In genomic region chr10:127579640-127580039, GRCh38 we compare ENCODE assay signal across 34 cellular contexts. TPM values are rescaled to one million over a fixed set of nuclear protein-coding genes. Genes with fewer than 3 reads are reported as not detected.
"Had no signal": no experiment of that assay in that cellular context is flagged by ENCODE, and none has a peak within 500 bp of the region (broad histone marks: within the 10 kb centered on the region; RNA-seq: fewer than 3 reads in every experiment).

No MANE protein-coding gene starts in this region.

- H3K27me3 Mint-ChIP-seq: activated CD4-positive, alpha-beta T cell treated with anti-CD3 and anti-CD28 coated beads, Interleukin-2, amount 10 ng/mL, durations not matched to agents 7 days and 5 days; activated naive CD4-positive, alpha-beta T cell treated with anti-CD3 and anti-CD28 coated beads, Interleukin-2, amount 10 ng/mL, durations not matched to agents 7 days and 5 days; activated naive CD8-positive, alpha-beta T cell had no signal

- DNase-seq: activated CD4-positive, alpha-beta T cell treated with anti-CD3 and anti-CD28 coated beads for 36 hours; activated CD4-positive, alpha-beta T cell treated with anti-CD3 and anti-CD28 coated beads, Interleukin-2, amount 10 ng/mL, durations not matched to agents 7 days and 5 days; activated CD4-positive, alpha-beta T cell treated with anti-CD3 and anti-CD28 coated beads, Interleukin-2, amount 50 U/mL, for 48 hours; activated CD8-positive, alpha-beta memory T cell treated with anti-CD3 and anti-CD28 coated beads, Interleukin-2, amount 50 U/mL, for 4 hours; activated naive CD4-positive, alpha-beta T cell treated with anti-CD3 and anti-CD28 coated beads, Interleukin-2, amount 10 ng/mL, durations not matched to agents 7 days and 5 days; activated naive CD8-positive, alpha-beta T cell treated with anti-CD3 and anti-CD28 coated beads, Interleukin-2, amount 50 U/mL, for 24 hours; activated T-cell treated with anti-CD3 and anti-CD28 coated beads for 4 hours; activated T-cell treated with anti-CD3 and anti-CD28 coated beads, Interleukin-2, amount 50 U/mL, for 4 hours; anterior cingulate cortex; brain microvascular endothelial cell; central memory CD4-positive, alpha-beta T cell; Kasumi-1; KG1; MG63; NCI-H1048; NCI-H1105 treated with DMSO at 0.1 percent for 48 hours; NCI-H1436; NCI-H1694 treated with DMSO at 0.1 percent for 48 hours; NCI-H2029; NCI-H345; NCI-H510A; NCI-H526; NCI-H748 treated with DMSO at 0.1 percent for 48 hours; NK-92 treated with Interleukin-12 subunit alpha and Interleukin-12 subunit beta, amount 100 ng/mL, for 24 hours; PC-3; Peyer's patch; SJCRH30 had no signal

- H3K4me3 ChIP-seq: MG63, Peyer's patch, SJCRH30, SK-N-MC had no signal

- H3K4me1 Mint-ChIP-seq: activated CD4-positive, alpha-beta T cell treated with anti-CD3 and anti-CD28 coated beads for 36 hours; activated CD4-positive, alpha-beta T cell treated with anti-CD3 and anti-CD28 coated beads, Interleukin-2, amount 10 ng/mL, durations not matched to agents 7 days and 5 days; activated naive CD4-positive, alpha-beta T cell treated with anti-CD3 and anti-CD28 coated beads, Interleukin-2, amount 10 ng/mL, durations not matched to agents 7 days and 5 days; activated naive CD8-positive, alpha-beta T cell treated with anti-CD3 and anti-CD28 coated beads, Interleukin-2, amount 50 U/mL, for 24 hours; WTC11 had no signal

- H3K27ac Mint-ChIP-seq: activated CD4-positive, alpha-beta T cell treated with anti-CD3 and anti-CD28 coated beads for 36 hours; activated CD4-positive, alpha-beta T cell treated with anti-CD3 and anti-CD28 coated beads, Interleukin-2, amount 10 ng/mL, durations not matched to agents 7 days and 5 days; activated naive CD4-positive, alpha-beta T cell treated with anti-CD3 and anti-CD28 coated beads, Interleukin-2, amount 10 ng/mL, durations not matched to agents 7 days and 5 days; activated naive CD8-positive, alpha-beta T cell; activated naive CD8-positive, alpha-beta T cell treated with anti-CD3 and anti-CD28 coated beads, Interleukin-2, amount 50 U/mL, for 24 hours; activated T-helper 1 cell treated with anti-CD3 and anti-CD28 coated beads, Interleukin-12 subunit alpha, Interleukin-12 subunit beta, Interleukin-2, Interleukin-4 antibody, amounts not matched to agents 30 ng/mL and 10 ng/mL and 1 ng/mL, durations not matched to agents 14 hours and 24 hours and 36 hours; T-helper 1 cell treated with Interleukin-12 subunit alpha and Interleukin-12 subunit beta and Interleukin-4 antibody, amounts not matched to agents 30 μg/mL and 1 μg/mL, for 36 hours; T-helper 2 cell treated with Interferon-gamma antibody and Interleukin-4, amounts not matched to agents 5 μg/mL and 100 μg/mL, for 36 hours; WTC11 had no signal

- H3K36me3 Mint-ChIP-seq: activated naive CD4-positive, alpha-beta T cell treated with anti-CD3 and anti-CD28 coated beads, Interleukin-2, amount 10 ng/mL, durations not matched to agents 7 days and 5 days; activated naive CD8-positive, alpha-beta T cell; WTC11 had no signal

- H3K9me3 Mint-ChIP-seq: activated CD4-positive, alpha-beta T cell treated with anti-CD3 and anti-CD28 coated beads, Interleukin-2, amount 10 ng/mL, durations not matched to agents 7 days and 5 days; activated naive CD4-positive, alpha-beta T cell treated with anti-CD3 and anti-CD28 coated beads, Interleukin-2, amount 10 ng/mL, durations not matched to agents 7 days and 5 days; activated T-cell treated with anti-CD3 and anti-CD28 coated beads, Interleukin-2, amount 50 U/mL, for 4 hours; activated T-helper 1 cell treated with anti-CD3 and anti-CD28 coated beads, Interleukin-12 subunit alpha, Interleukin-12 subunit beta, Interleukin-2, Interleukin-4 antibody, amounts not matched to agents 30 ng/mL and 10 ng/mL and 1 ng/mL, durations not matched to agents 14 hours and 24 hours and 36 hours; T-helper 1 cell treated with Interleukin-12 subunit alpha and Interleukin-12 subunit beta and Interleukin-4 antibody, amounts not matched to agents 30 μg/mL and 1 μg/mL, for 36 hours; T-helper 2 cell treated with Interferon-gamma antibody and Interleukin-4, amounts not matched to agents 5 μg/mL and 100 μg/mL, for 36 hours; WTC11 had no signal

- H3K4me3 Mint-ChIP-seq: activated CD4-positive, alpha-beta T cell treated with anti-CD3 and anti-CD28 coated beads for 36 hours; activated CD4-positive, alpha-beta T cell treated with anti-CD3 and anti-CD28 coated beads, Interleukin-2, amount 10 ng/mL, durations not matched to agents 7 days and 5 days; activated naive CD4-positive, alpha-beta T cell treated with anti-CD3 and anti-CD28 coated beads, Interleukin-2, amount 10 ng/mL, durations not matched to agents 7 days and 5 days; activated naive CD8-positive, alpha-beta T cell; activated naive CD8-positive, alpha-beta T cell treated with anti-CD3 and anti-CD28 coated beads, Interleukin-2, amount 50 U/mL, for 24 hours; activated T-cell treated with anti-CD3 and anti-CD28 coated beads, Interleukin-2, amount 50 U/mL, for 4 hours; activated T-helper 1 cell treated with anti-CD3 and anti-CD28 coated beads, Interleukin-12 subunit alpha, Interleukin-12 subunit beta, Interleukin-2, Interleukin-4 antibody, amounts not matched to agents 30 ng/mL and 10 ng/mL and 1 ng/mL, durations not matched to agents 14 hours and 24 hours and 36 hours; T-helper 1 cell treated with Interleukin-12 subunit alpha and Interleukin-12 subunit beta and Interleukin-4 antibody, amounts not matched to agents 30 μg/mL and 1 μg/mL, for 36 hours; T-helper 2 cell treated with Interferon-gamma antibody and Interleukin-4, amounts not matched to agents 5 μg/mL and 100 μg/mL, for 36 hours; WTC11 had no signal

RNA-seq across cellular contexts. Expression of gene NPS, which starts 30.5 kb away (rescaled TPM):
- total RNA-seq: activated CD4-positive, alpha-beta T cell treated with anti-CD3 and anti-CD28 coated beads for 36 hours; activated CD4-positive, alpha-beta T cell treated with anti-CD3 and anti-CD28 coated beads, Interleukin-2, amount 10 ng/mL, durations not matched to agents 7 days and 5 days; activated T-cell treated with anti-CD3 and anti-CD28 coated beads, Interleukin-2, amount 50 U/mL, for 4 hours; activated T-helper 1 cell treated with anti-CD3 and anti-CD28 coated beads, Interleukin-12 subunit alpha, Interleukin-12 subunit beta, Interleukin-2, Interleukin-4 antibody, amounts not matched to agents 30 ng/mL and 10 ng/mL and 1 ng/mL, durations not matched to agents 14 hours and 24 hours and 36 hours; PC-3; Peyer's patch; Right ventricle myocardium inferior; SJCRH30; WTC11 had no signal
